Comparison of ENCODE assay signal across 1 cellular context in the genomic region with DNA sequence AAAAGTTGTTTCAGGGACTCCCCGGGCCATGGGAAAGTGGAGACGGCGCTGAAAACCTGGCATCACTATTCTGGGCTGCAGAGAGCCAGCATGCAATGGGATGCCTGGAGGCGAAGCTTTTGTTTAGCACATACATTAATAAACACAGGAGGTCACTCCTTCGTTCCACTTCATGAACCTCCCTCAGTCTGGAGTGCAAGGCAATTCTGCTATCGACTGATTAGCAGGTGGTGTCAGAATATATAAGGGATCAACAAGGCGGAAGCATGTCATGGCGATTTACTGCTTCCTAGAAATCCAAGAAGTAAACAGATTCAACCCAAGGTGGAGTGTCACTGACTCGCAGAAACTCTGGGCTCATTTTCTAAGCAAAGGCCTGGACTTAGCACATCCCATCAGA.
TF ChIP-seq lines count a peak whose summit lies in the region.

No MANE protein-coding gene starts in this region.

TF ChIP-seq in K562, 482 proteins besides CTCF, POLR2A, EP300 and RAD21:
- peak; percentile 47; the same call in 1 of the 2 replicates for TF ChIP-seq LEF1 (IDR thresholded peaks at IDR 0.05)
- TF ChIP-seq TAL1 (IDR thresholded peaks at IDR 0.05), result peak; percentile 77
- TF ChIP-seq CBFA2T3 (IDR thresholded peaks at IDR 0.05), result peak; percentile 89
- TF ChIP-seq SMAD4 (CRISPR knock-in tag; conservative IDR thresholded peaks at IDR 0.05), result peak; percentile 61
- TF ChIP-seq SMARCA4 (IDR thresholded peaks at IDR 0.05), result peak; percentile 85
- TF ChIP-seq RCOR1 (IDR thresholded peaks at IDR 0.05; ENCODE audit: borderline replicate concordance in 1 of 2, low read depth in 2 of 2, low read length in 2 of 2), result peak; percentile 17 to 89; a peak in 2 of 4 replicates
- TF ChIP-seq, protein P1, sequence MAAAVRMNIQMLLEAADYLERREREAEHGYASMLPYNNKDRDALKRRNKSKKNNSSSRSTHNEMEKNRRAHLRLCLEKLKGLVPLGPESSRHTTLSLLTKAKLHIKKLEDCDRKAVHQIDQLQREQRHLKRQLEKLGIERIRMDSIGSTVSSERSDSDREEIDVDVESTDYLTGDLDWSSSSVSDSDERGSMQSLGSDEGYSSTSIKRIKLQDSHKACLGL (CRISPR knock-in tag; IDR thresholded peaks at IDR 0.05; ENCODE audit: borderline replicate concordance, poor library complexity, severe bottlenecking), result no peak
- 0 out of 2 replicates have a peak, but pooled peaks have one; percentile 30 for TF ChIP-seq ZNF24 (IDR thresholded peaks at IDR 0.05)
- peak; percentile 30; the same call in 1 of the 2 replicates for TF ChIP-seq ATF7 (IDR thresholded peaks at IDR 0.05)
- TF ChIP-seq TEAD4 (IDR thresholded peaks at IDR 0.05; ENCODE audit: low read length), result peak; percentile 79
- no peak for TF ChIP-seq TEAD4 (CRISPR knock-in tag; IDR thresholded peaks at IDR 0.05; ENCODE audit: borderline replicate concordance)
- no peak for TF ChIP-seq SIN3A (IDR thresholded peaks at IDR 0.05; ENCODE audit: borderline replicate concordance in 2 of 2, control insufficient read depth in 1 of 2, low read depth in 2 of 2, low read length in 2 of 2)
- no peak for TF ChIP-seq ZFP91 (CRISPR knock-in tag; IDR thresholded peaks at IDR 0.05)
- no peak for TF ChIP-seq KAT7 (CRISPR knock-in tag; IDR thresholded peaks at IDR 0.05; ENCODE audit: borderline replicate concordance)
- no peak for TF ChIP-seq MCM5 (IDR thresholded peaks at IDR 0.05; ENCODE audit: low read depth)
- TF ChIP-seq KLF16 (IDR thresholded peaks at IDR 0.05), result peak; percentile 7; the same call in 1 of the 2 replicates
- 0 out of 2 replicates have a peak, but pooled peaks have one; percentile 59 for TF ChIP-seq SMARCC2 (IDR thresholded peaks at IDR 0.05; ENCODE audit: low read depth)
- TF ChIP-seq, protein P2, sequence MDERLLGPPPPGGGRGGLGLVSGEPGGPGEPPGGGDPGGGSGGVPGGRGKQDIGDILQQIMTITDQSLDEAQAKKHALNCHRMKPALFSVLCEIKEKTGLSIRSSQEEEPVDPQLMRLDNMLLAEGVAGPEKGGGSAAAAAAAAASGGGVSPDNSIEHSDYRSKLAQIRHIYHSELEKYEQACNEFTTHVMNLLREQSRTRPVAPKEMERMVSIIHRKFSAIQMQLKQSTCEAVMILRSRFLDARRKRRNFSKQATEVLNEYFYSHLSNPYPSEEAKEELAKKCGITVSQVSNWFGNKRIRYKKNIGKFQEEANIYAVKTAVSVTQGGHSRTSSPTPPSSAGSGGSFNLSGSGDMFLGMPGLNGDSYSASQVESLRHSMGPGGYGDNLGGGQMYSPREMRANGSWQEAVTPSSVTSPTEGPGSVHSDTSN (CRISPR knock-in tag; IDR thresholded peaks at IDR 0.05; ENCODE audit: low read depth), result peak; percentile 33; the same call in 1 of the 2 replicates
- TF ChIP-seq, protein P2 (tag; conservative IDR thresholded peaks at IDR 0.05; ENCODE audit: low read depth), result peak; percentile 94
- 0 out of 4 replicates have a peak, but pooled peaks of 1 of the 2 experiments have one; percentile 61 for TF ChIP-seq ARNT (IDR thresholded peaks at IDR 0.05)
- peak in 1 of 2 experiments; percentile 52; a peak in 1 of 4 replicates for TF ChIP-seq MNT (conservative IDR thresholded peaks at IDR 0.05)
- TF ChIP-seq ELF4 (CRISPR knock-in tag; IDR thresholded peaks at IDR 0.05), result no peak
- TF ChIP-seq FOXK2 (conservative IDR thresholded peaks at IDR 0.05 in 1 of 2, IDR thresholded peaks at IDR 0.05 in 1 of 2; ENCODE audit: low read depth in 2 of 2), result peak; percentile 79 to 91
- peak; percentile 94 for TF ChIP-seq ETV1 (tag; conservative IDR thresholded peaks at IDR 0.05; ENCODE audit: low read depth)
- peak in 1 of 2 experiments; percentile 25 for TF ChIP-seq NCOA2 (IDR thresholded peaks at IDR 0.05; ENCODE audit: partially characterized antibody in 2 of 2)
- TF ChIP-seq MTA3 (IDR thresholded peaks at IDR 0.05; ENCODE audit: borderline replicate concordance), result peak; percentile 39; the same call in 1 of the 2 replicates
- TF ChIP-seq SMARCE1 (IDR thresholded peaks at IDR 0.05), result peak; percentile 43; the same call in 1 of the 2 replicates
- TF ChIP-seq ARID3A (IDR thresholded peaks at IDR 0.05; ENCODE audit: borderline replicate concordance, low read depth, low read length), result peak; percentile 56; the same call in 1 of the 2 replicates
- TF ChIP-seq, protein P3, sequence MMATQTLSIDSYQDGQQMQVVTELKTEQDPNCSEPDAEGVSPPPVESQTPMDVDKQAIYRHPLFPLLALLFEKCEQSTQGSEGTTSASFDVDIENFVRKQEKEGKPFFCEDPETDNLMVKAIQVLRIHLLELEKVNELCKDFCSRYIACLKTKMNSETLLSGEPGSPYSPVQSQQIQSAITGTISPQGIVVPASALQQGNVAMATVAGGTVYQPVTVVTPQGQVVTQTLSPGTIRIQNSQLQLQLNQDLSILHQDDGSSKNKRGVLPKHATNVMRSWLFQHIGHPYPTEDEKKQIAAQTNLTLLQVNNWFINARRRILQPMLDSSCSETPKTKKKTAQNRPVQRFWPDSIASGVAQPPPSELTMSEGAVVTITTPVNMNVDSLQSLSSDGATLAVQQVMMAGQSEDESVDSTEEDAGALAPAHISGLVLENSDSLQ (IDR thresholded peaks at IDR 0.05), result peak; percentile 88
- TF ChIP-seq ADNP (tag; IDR thresholded peaks at IDR 0.05), result no peak
- TF ChIP-seq, protein P4, sequence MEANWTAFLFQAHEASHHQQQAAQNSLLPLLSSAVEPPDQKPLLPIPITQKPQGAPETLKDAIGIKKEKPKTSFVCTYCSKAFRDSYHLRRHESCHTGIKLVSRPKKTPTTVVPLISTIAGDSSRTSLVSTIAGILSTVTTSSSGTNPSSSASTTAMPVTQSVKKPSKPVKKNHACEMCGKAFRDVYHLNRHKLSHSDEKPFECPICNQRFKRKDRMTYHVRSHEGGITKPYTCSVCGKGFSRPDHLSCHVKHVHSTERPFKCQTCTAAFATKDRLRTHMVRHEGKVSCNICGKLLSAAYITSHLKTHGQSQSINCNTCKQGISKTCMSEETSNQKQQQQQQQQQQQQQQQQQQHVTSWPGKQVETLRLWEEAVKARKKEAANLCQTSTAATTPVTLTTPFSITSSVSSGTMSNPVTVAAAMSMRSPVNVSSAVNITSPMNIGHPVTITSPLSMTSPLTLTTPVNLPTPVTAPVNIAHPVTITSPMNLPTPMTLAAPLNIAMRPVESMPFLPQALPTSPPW (CRISPR knock-in tag; IDR thresholded peaks at IDR 0.05), result no peak
- TF ChIP-seq NCOA1 (IDR thresholded peaks at IDR 0.05; ENCODE audit: low read depth), result peak; percentile 23; the same call in 1 of the 2 replicates
- peak; percentile 92 for TF ChIP-seq HDAC2 (IDR thresholded peaks at IDR 0.05)
- peak in 1 of 2 experiments; percentile 86; a peak in 2 of 4 replicates for TF ChIP-seq HDAC1 (IDR thresholded peaks at IDR 0.05)
- peak; percentile 66; the same call in 1 of the 2 replicates for TF ChIP-seq SOX6 (IDR thresholded peaks at IDR 0.05)
- peak; percentile 94 for TF ChIP-seq STAT5A (IDR thresholded peaks at IDR 0.05; ENCODE audit: borderline replicate concordance, low read length)
- TF ChIP-seq HDAC3 (IDR thresholded peaks at IDR 0.05; ENCODE audit: borderline replicate concordance, partially characterized antibody), result peak; percentile 31
- TF ChIP-seq ARID1B (IDR thresholded peaks at IDR 0.05), result peak; percentile 91
- TF ChIP-seq DPF2 (IDR thresholded peaks at IDR 0.05), result peak; percentile 79
- TF ChIP-seq CREBBP (IDR thresholded peaks at IDR 0.05; ENCODE audit: low read depth, low read length), result no peak
- peak; percentile 37; the same call in 1 of the 2 replicates for TF ChIP-seq POLR2AphosphoS5 (IDR thresholded peaks at IDR 0.05; ENCODE audit: control insufficient read depth, insufficient read depth, low read depth, low read length)
- TF ChIP-seq TBL1XR1 (IDR thresholded peaks at IDR 0.05; ENCODE audit: low read length in 2 of 2), result peak in 1 of 2 experiments; percentile 69; a peak in 2 of 4 replicates
- TF ChIP-seq TRIM24 (IDR thresholded peaks at IDR 0.05), result peak in 1 of 2 experiments; percentile 54; a peak in 1 of 4 replicates
- no peak for TF ChIP-seq ZNF57 (CRISPR knock-in tag; IDR thresholded peaks at IDR 0.05)
- no peak for TF ChIP-seq TRIM28 (IDR thresholded peaks at IDR 0.05)
- peak; percentile 74 for TF ChIP-seq CBFA2T2 (conservative IDR thresholded peaks at IDR 0.05)
- no peak for TF ChIP-seq HNRNPLL (IDR thresholded peaks at IDR 0.05; ENCODE audit: low read depth, low read length, poor library complexity, severe bottlenecking)
- peak; percentile 64; the same call in 1 of the 2 replicates for TF ChIP-seq CC2D1A (IDR thresholded peaks at IDR 0.05)
- no peak for TF ChIP-seq TEAD1 (CRISPR knock-in tag; IDR thresholded peaks at IDR 0.05)
- TF ChIP-seq MEIS2 (IDR thresholded peaks at IDR 0.05; ENCODE audit: partially characterized antibody), result peak; percentile 99
- peak; percentile 86 to 92 for TF ChIP-seq KDM1A (IDR thresholded peaks at IDR 0.05)
- TF ChIP-seq NEUROD1 (IDR thresholded peaks at IDR 0.05; ENCODE audit: borderline replicate concordance, low read depth, low read length, partially characterized antibody), result no peak
- no peak for TF ChIP-seq ZNF76 (CRISPR knock-in tag; IDR thresholded peaks at IDR 0.05; ENCODE audit: borderline replicate concordance)
- peak; percentile 44 for TF ChIP-seq CXXC5 (CRISPR knock-in tag; IDR thresholded peaks at IDR 0.05)
- TF ChIP-seq NCOA4 (IDR thresholded peaks at IDR 0.05; ENCODE audit: partially characterized antibody), result no peak
- peak; percentile 25; the same call in 1 of the 2 replicates for TF ChIP-seq L3MBTL2 (IDR thresholded peaks at IDR 0.05)
- peak; percentile 64; a peak in 2 of 4 replicates for TF ChIP-seq ETV6 (IDR thresholded peaks at IDR 0.05; ENCODE audit: borderline replicate concordance in 1 of 2, low read depth in 2 of 2, low read length in 1 of 2)
- no peak for TF ChIP-seq ETV6 (CRISPR knock-in tag; IDR thresholded peaks at IDR 0.05; ENCODE audit: borderline replicate concordance)
- TF ChIP-seq NCOR1 (IDR thresholded peaks at IDR 0.05), result peak; percentile 82
- no peak for TF ChIP-seq ATF1 (CRISPR knock-in tag; IDR thresholded peaks at IDR 0.05)
- no peak for TF ChIP-seq ATF1 (tag; IDR thresholded peaks at IDR 0.05)
- peak; percentile 67; the same call in 1 of the 2 replicates for TF ChIP-seq MTA2 (IDR thresholded peaks at IDR 0.05; ENCODE audit: low read depth)
- TF ChIP-seq ETV5 (CRISPR knock-in tag; IDR thresholded peaks at IDR 0.05; ENCODE audit: low read depth), result peak; percentile 83; the same call in 1 of the 2 replicates
- no peak for TF ChIP-seq PHF8 (IDR thresholded peaks at IDR 0.05; ENCODE audit: borderline replicate concordance, low read length)
- no peak for TF ChIP-seq BCOR (IDR thresholded peaks at IDR 0.05)
- 0 out of 2 replicates have a peak, but pooled peaks have one; percentile 27 for TF ChIP-seq NBN (IDR thresholded peaks at IDR 0.05; ENCODE audit: low read depth)
- TF ChIP-seq FOXM1 (IDR thresholded peaks at IDR 0.05; ENCODE audit: low read depth), result peak; percentile 16; the same call in 1 of the 2 replicates
- TF ChIP-seq FOXM1 (CRISPR knock-in tag; IDR thresholded peaks at IDR 0.05; ENCODE audit: low read depth), result no peak
- 0 out of 2 replicates have a peak, but pooled peaks have one; percentile 49 for TF ChIP-seq GATA2 (CRISPR knock-in tag; IDR thresholded peaks at IDR 0.05)
- peak; percentile 90 for TF ChIP-seq TCF3 (CRISPR knock-in tag; IDR thresholded peaks at IDR 0.05)
- TF ChIP-seq PML (IDR thresholded peaks at IDR 0.05; ENCODE audit: low read length), result 0 out of 2 replicates have a peak, but pooled peaks have one; percentile 32
